Comparison of ENCODE assay signal across 8 cellular contexts in the genomic region with DNA sequence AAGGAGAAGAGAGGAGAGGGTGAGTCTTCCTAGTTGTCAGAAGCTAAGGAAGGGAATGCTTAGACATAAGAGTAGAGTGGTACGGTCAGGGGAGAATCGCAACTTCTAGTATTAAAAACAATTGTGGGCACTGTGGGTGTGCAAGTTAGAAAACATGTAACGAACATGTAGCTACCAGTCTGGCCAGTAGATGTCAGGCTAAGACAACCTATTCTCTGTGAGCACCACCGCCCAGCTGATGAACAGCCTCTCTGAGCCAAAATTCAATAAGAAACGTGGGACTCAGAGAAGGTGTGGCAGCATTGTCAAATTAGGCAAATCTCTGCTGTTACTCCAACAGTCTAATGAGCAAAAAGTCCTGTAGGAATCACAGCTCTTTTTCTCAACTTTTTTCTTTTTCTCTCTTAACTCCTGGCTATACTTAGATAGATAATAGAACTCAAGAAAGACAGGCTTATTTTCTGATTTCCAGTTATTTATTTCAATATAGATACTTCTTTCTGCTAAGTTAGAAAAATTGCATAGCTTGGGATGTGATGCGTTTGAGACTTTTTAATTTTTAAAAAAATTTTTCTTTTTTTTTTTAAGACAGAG.
DNase-seq lines count a peak whose midpoint lies in the region; ATAC-seq and FAIRE-seq lines count a peak whose summit lies in the region.

No MANE protein-coding gene starts in this region.

- no peak overlapping the region for H4K5ac ChIP-seq in mesendoderm (ENCODE audit: low read length)

- H3K36me3 ChIP-seq in effector memory CD4-positive, alpha-beta T cell (ENCODE audit: control insufficient read depth, insufficient read depth, low read length) = no peaks in the 10 kb centered on the region
- H3K36me3 ChIP-seq in mesendoderm (ENCODE audit: control insufficient read depth, insufficient read depth, low read length) = no peaks in the 10 kb centered on the region

- CTCF ChIA-PET in activated CD4-positive, alpha-beta memory T cell treated with anti-CD3 and anti-CD28 coated beads for 36 hours (lab: Charles Lee) = interaction anchor here (0.6 to 6.1 kb wide), 48 partner anchors 9 to 999 kb away, joined by 3 to 211 read pairs (median 4); partner anchors contain the start of gene RASL11A

- no peak overlapping the region for H3K4ac ChIP-seq in mesendoderm (ENCODE audit: low read depth, low read length)

- no peak overlapping the region for H2AK5ac ChIP-seq in mesendoderm (ENCODE audit: low read length)

- H3K9me3 Mint-ChIP-seq in activated CD4-positive, alpha-beta memory T cell treated with anti-CD3 and anti-CD28 coated beads for 36 hours = no peaks in the 10 kb centered on the region

- H3K9me3 ChIP-seq in effector memory CD4-positive, alpha-beta T cell (ENCODE audit: control insufficient read depth, low read length) = no peaks in the 10 kb centered on the region

- no peaks in the 10 kb centered on the region for H3K27me3 ChIP-seq in effector memory CD4-positive, alpha-beta T cell (replicated peaks; ENCODE audit: control insufficient read depth, insufficient read depth, low read length, poor library complexity, severe bottlenecking)
- no peaks in the 10 kb centered on the region for H3K27me3 ChIP-seq in mesendoderm (ENCODE audit: insufficient read depth, low read length, poor library complexity)

- peak; percentile 60 for ATAC-seq in HG03521 (IDR thresholded peaks at IDR 0.05; ENCODE audit: unreplicated experiment)

- FAIRE-seq in GM18507 (lab: Jason Lieb, UNC) = peak; percentile 77

- no peak overlapping the region for H4K8ac ChIP-seq in mesendoderm (ENCODE audit: low read depth, low read length)

- peaks cover 9% of the 10 kb centered on the region for H3K27me3 Mint-ChIP-seq in activated CD4-positive, alpha-beta memory T cell treated with anti-CD3 and anti-CD28 coated beads for 36 hours

- no peak overlapping the region for H2BK5ac ChIP-seq in mesendoderm (ENCODE audit: low read length)

- DNase-seq in A172 (ENCODE audit: low spot score) = peak; percentile 81
- DNase-seq in GM18507 (ENCODE audit: extremely low spot score, insufficient read length, low read depth) = peak; percentile 51
- peak; percentile 96 for DNase-seq in NCI-H748 treated with DMSO at 0.1 percent for 48 hours (lab: John Stamatoyannopoulos, UW)
- peak; percentile 79 for DNase-seq in activated CD4-positive, alpha-beta memory T cell treated with anti-CD3 and anti-CD28 coated beads for 36 hours
- peak; percentile 26 to 56 (median 38) for DNase-seq in effector memory CD4-positive, alpha-beta T cell
- DNase-seq in mesendoderm = peak; percentile 74
- peak; percentile 9 to 51 for DNase-seq in stimulated activated CD8-positive, alpha-beta memory T cell treated with anti-CD3 and anti-CD28 coated beads, Interleukin-2, amount 100 ng/mL, for 48 hours (ENCODE audit: low read depth in 2 of 2)

- no peak overlapping the region for H2BK120ac ChIP-seq in mesendoderm (ENCODE audit: low read depth, low read length)

- H3K27ac ChIP-seq in effector memory CD4-positive, alpha-beta T cell (ENCODE audit: insufficient read depth, low read length, poor library complexity, severe bottlenecking) = no peak overlapping the region
- H3K27ac ChIP-seq in mesendoderm (ENCODE audit: low read depth, low read length) = no peak overlapping the region

- no peak overlapping the region for H3K4me3 Mint-ChIP-seq in activated CD4-positive, alpha-beta memory T cell treated with anti-CD3 and anti-CD28 coated beads for 36 hours

- no peak overlapping the region for H3K9ac ChIP-seq in mesendoderm (ENCODE audit: low read length)

- H3K23ac ChIP-seq in mesendoderm (ENCODE audit: low read length) = no peak overlapping the region

- WGBS in mesendoderm (ENCODE audit: extremely low coverage, insufficient coverage, low lambda C conversion rate) = no CpG with 5 or more reads among the region's 6 CpGs

- H3K4me3 ChIP-seq in effector memory CD4-positive, alpha-beta T cell (ENCODE audit: insufficient read depth, low read depth, low read length, poor library complexity, severe bottlenecking) = no peak overlapping the region
- H3K4me3 ChIP-seq in mesendoderm (ENCODE audit: low read length) = no peak overlapping the region

- no peak overlapping the region for H3K4me2 ChIP-seq in mesendoderm (ENCODE audit: low read length)

- no peak overlapping the region for H2BK15ac ChIP-seq in mesendoderm (replicated peaks; ENCODE audit: low read depth)

- no peak overlapping the region for H3K18ac ChIP-seq in mesendoderm (ENCODE audit: low read length)

- no peak overlapping the region for H3K27ac Mint-ChIP-seq in activated CD4-positive, alpha-beta memory T cell treated with anti-CD3 and anti-CD28 coated beads for 36 hours

- intact Hi-C loops in activated CD4-positive, alpha-beta memory T cell treated with anti-CD3 and anti-CD28 coated beads for 36 hours (cut with micrococcal nuclease) = loop anchor here (1.0 to 10.0 kb wide), 3 partner anchors 299 to 839 kb away; no protein-coding TSS in a partner anchor

- H3K4me1 Mint-ChIP-seq in activated CD4-positive, alpha-beta memory T cell treated with anti-CD3 and anti-CD28 coated beads for 36 hours (ENCODE audit: low read depth) = no peaks in the 10 kb centered on the region

- POLR2A ChIA-PET in activated CD4-positive, alpha-beta memory T cell treated with anti-CD3 and anti-CD28 coated beads for 36 hours (lab: Charles Lee) = interaction anchor here (0.7 to 1.0 kb wide), 3 partner anchors 185 to 299 kb away, joined by 3 to 6 read pairs (median 4); no protein-coding TSS in a partner anchor

- no peaks in the 10 kb centered on the region for H3K4me1 ChIP-seq in effector memory CD4-positive, alpha-beta T cell (ENCODE audit: control insufficient read depth, insufficient read depth, low read length, poor library complexity, severe bottlenecking)
- H3K4me1 ChIP-seq in mesendoderm (ENCODE audit: control insufficient read depth, low read depth, low read length) = peaks cover 2% of the 10 kb centered on the region

- no peaks in the 10 kb centered on the region for H3K79me1 ChIP-seq in mesendoderm (ENCODE audit: low read length)

- H3K56ac ChIP-seq in mesendoderm (ENCODE audit: low read length) = no peak overlapping the region

- no peaks in the 10 kb centered on the region for H3K79me2 ChIP-seq in mesendoderm (ENCODE audit: control insufficient read depth, insufficient read depth, low read length)

- H3K36me3 Mint-ChIP-seq in activated CD4-positive, alpha-beta memory T cell treated with anti-CD3 and anti-CD28 coated beads for 36 hours = no peaks in the 10 kb centered on the region

Comparison
In these comparisons a context has a peak if more than half of its experiments do, and no peak if none do; other contexts are left out.
1. DNase-seq: peak in every context shown above with its lines; median percentile 96 in NCI-H748 treated with DMSO at 0.1 percent for 48 hours; 81 in A172; 79 in activated CD4-positive, alpha-beta memory T cell treated with anti-CD3 and anti-CD28 coated beads for 36 hours; 74 in mesendoderm; 51 in GM18507; 38 in effector memory CD4-positive, alpha-beta T cell; 30 in stimulated activated CD8-positive, alpha-beta memory T cell treated with anti-CD3 and anti-CD28 coated beads, Interleukin-2, amount 100 ng/mL, for 48 hours.